14 cellular contexts compared by ENCODE assay signal in genomic region chr1:199067483-199067882, GRCh38.
A peak's percentile ranks its signal among the peaks of the same experiment; 100 is the strongest.
DNase-seq lines count a peak whose midpoint lies in the region; ATAC-seq and TF ChIP-seq lines count a peak whose summit lies in the region.
"Had no signal": no experiment of that assay in that cellular context is flagged by ENCODE, and none has a peak within 500 bp of the region (broad histone marks: within the 10 kb centered on the region; RNA-seq: fewer than 3 reads in every experiment).

No MANE protein-coding gene starts in this region.

- H3K4me2 ChIP-seq in OCI-LY7 (ENCODE audit: low read length), result no peak overlapping the region

- H3K79me2 ChIP-seq in OCI-LY7 (ENCODE audit: insufficient read depth, low read depth, low read length), result no peaks in the 10 kb centered on the region

- peaks cover 5% of the 10 kb centered on the region for H3K4me1 ChIP-seq in OCI-LY7 (ENCODE audit: insufficient read depth, low read length, poor library complexity, severe bottlenecking)
- H3K4me1 ChIP-seq in mucosa of descending colon (ENCODE audit: low read depth), result no peaks in the 10 kb centered on the region
- H3K4me1 ChIP-seq: transverse colon had no signal

- CTCF ChIA-PET in OCI-LY7 (lab: Charles Lee; ENCODE audit: unreplicated experiment), result no interaction called here

- no peak for DNase-seq in dermis blood vessel endothelial cell
- no peak for DNase-seq in EL
- DNase-seq in OCI-LY7 (ENCODE audit: low spot score), result no peak
- no peak for DNase-seq in mucosa of descending colon
- DNase-seq: anterior cingulate cortex, GF-D8, midbrain, NCI-H82, transverse colon had no signal

- no peaks in the 10 kb centered on the region for H3K9me3 ChIP-seq in OCI-LY7 (ENCODE audit: low read length)
- no peaks in the 10 kb centered on the region for H3K9me3 ChIP-seq in mucosa of descending colon
- H3K9me3 ChIP-seq: transverse colon had no signal

- intact Hi-C loops in OCI-LY7 (cut with micrococcal nuclease; ENCODE audit: unreplicated experiment), result no loop called here
- intact Hi-C loops in mucosa of descending colon (cut with DNase I, micrococcal nuclease), result no loop called here

- POLR2A ChIA-PET in OCI-LY7 (lab: Charles Lee), result interaction anchor here (0.6 to 1.2 kb wide), 2 partner anchors 14 to 284 kb away, joined by 3 to 4 read pairs; no protein-coding TSS in a partner anchor

- TF ChIP-seq CTCF in OCI-LY7 (conservative IDR thresholded peaks at IDR 0.05; ENCODE audit: low read length), result no peak
- TF ChIP-seq CTCF in mucosa of descending colon (IDR thresholded peaks at IDR 0.05), result no peak

- H3K9me2 ChIP-seq in OCI-LY7 (ENCODE audit: insufficient read depth, low read length), result no peaks in the 10 kb centered on the region

- no peak overlapping the region for H3K27ac ChIP-seq in OCI-LY7 (ENCODE audit: low read depth, low read length, poor library complexity, severe bottlenecking)
- H3K27ac ChIP-seq: HL-60, transverse colon had no signal

- peak; percentile 91 for ATAC-seq in GM18498 (IDR thresholded peaks at IDR 0.05; ENCODE audit: unreplicated experiment)
- ATAC-seq in GM19455 (IDR thresholded peaks at IDR 0.05; ENCODE audit: unreplicated experiment), result peak; percentile 89
- ATAC-seq in HG02852 (IDR thresholded peaks at IDR 0.05; ENCODE audit: unreplicated experiment), result peak; percentile 94
- peak; percentile 93 for ATAC-seq in HG03520 (IDR thresholded peaks at IDR 0.05; ENCODE audit: unreplicated experiment)
- no peak for ATAC-seq in mucosa of descending colon

- BruUV-seq in OCI-LY7 (replicated peaks; lab: Mats Ljungman, UMichigan), result no TSS peak

- H3K36me3 ChIP-seq in OCI-LY7 (ENCODE audit: insufficient read depth, low read length), result no peaks in the 10 kb centered on the region
- no peaks in the 10 kb centered on the region for H3K36me3 ChIP-seq in mucosa of descending colon (ENCODE audit: low read depth)
- H3K36me3 ChIP-seq: transverse colon had no signal

- H4K20me1 ChIP-seq in OCI-LY7 (ENCODE audit: insufficient read depth, low read length), result no peaks in the 10 kb centered on the region

- no peak overlapping the region for H3K4me3 ChIP-seq in OCI-LY7 (ENCODE audit: low read depth, low read length, poor library complexity, severe bottlenecking)
- no peak overlapping the region for H3K4me3 ChIP-seq in mucosa of descending colon
- H3K4me3 ChIP-seq: transverse colon had no signal

- H2AFZ ChIP-seq in OCI-LY7 (ENCODE audit: low read length), result no peak overlapping the region
